ENCODE assay signal across 1 cellular context in the genomic region with DNA sequence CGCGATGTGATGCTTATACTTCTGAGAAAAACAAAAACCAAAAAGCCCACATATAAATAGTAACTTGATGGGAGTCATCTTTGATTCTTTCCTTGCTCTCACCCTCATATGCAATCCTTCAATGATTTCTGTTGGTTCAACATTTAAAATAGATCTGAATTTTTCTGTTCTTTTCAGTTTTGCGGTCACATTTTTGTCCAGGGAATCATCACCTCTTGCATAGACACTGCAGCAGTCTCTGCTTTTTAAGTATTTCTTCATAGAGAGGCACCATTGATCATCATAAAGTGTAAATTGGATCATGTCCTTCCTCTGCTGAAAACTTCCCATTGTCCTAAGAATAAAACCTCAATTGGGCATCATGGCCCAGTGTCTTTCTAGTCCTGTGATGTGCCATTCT.
TF ChIP-seq lines count a peak whose summit lies in the region.

No MANE protein-coding gene starts in this region.

TF ChIP-seq in HepG2, 621 proteins besides CTCF, POLR2A, EP300 and RAD21 (continued from another document):
- TF ChIP-seq, protein P1, sequence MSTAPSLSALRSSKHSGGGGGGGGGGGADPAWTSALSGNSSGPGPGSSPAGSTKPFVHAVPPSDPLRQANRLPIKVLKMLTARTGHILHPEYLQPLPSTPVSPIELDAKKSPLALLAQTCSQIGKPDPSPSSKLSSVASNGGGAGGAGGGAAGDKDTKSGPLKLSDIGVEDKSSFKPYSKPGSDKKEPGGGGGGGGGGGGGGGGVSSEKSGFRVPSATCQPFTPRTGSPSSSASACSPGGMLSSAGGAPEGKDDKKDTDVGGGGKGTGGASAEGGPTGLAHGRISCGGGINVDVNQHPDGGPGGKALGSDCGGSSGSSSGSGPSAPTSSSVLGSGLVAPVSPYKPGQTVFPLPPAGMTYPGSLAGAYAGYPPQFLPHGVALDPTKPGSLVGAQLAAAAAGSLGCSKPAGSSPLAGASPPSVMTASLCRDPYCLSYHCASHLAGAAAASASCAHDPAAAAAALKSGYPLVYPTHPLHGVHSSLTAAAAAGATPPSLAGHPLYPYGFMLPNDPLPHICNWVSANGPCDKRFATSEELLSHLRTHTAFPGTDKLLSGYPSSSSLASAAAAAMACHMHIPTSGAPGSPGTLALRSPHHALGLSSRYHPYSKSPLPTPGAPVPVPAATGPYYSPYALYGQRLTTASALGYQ (CRISPR knock-in tag; IDR thresholded peaks at IDR 0.05), result no peak
- no peak for TF ChIP-seq ZNF790 (CRISPR knock-in tag; IDR thresholded peaks at IDR 0.05; ENCODE audit: borderline replicate concordance)
- TF ChIP-seq ZNF180 (CRISPR knock-in tag; IDR thresholded peaks at IDR 0.05; ENCODE audit: borderline replicate concordance, low read depth), result no peak
- no peak for TF ChIP-seq ELF3 (CRISPR knock-in tag; IDR thresholded peaks at IDR 0.05)
- TF ChIP-seq TIGD3 (CRISPR knock-in tag; IDR thresholded peaks at IDR 0.05; ENCODE audit: borderline replicate concordance), result no peak
- TF ChIP-seq HMGA1 (CRISPR knock-in tag; conservative IDR thresholded peaks at IDR 0.05), result no peak
- TF ChIP-seq, protein P2, sequence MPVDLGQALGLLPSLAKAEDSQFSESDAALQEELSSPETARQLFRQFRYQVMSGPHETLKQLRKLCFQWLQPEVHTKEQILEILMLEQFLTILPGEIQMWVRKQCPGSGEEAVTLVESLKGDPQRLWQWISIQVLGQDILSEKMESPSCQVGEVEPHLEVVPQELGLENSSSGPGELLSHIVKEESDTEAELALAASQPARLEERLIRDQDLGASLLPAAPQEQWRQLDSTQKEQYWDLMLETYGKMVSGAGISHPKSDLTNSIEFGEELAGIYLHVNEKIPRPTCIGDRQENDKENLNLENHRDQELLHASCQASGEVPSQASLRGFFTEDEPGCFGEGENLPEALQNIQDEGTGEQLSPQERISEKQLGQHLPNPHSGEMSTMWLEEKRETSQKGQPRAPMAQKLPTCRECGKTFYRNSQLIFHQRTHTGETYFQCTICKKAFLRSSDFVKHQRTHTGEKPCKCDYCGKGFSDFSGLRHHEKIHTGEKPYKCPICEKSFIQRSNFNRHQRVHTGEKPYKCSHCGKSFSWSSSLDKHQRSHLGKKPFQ (CRISPR knock-in tag; IDR thresholded peaks at IDR 0.05; ENCODE audit: insufficient replicate concordance), result no peak
